18 cellular contexts compared by ENCODE assay signal in genomic region chr12:57010627-57011224, GRCh38.
DNase-seq lines count a peak whose midpoint lies in the region; ATAC-seq lines count a peak whose summit lies in the region.
"Had no signal": no experiment of that assay in that cellular context is flagged by ENCODE, and none has a peak within 500 bp of the region (broad histone marks: within the 10 kb centered on the region; RNA-seq: fewer than 3 reads in every experiment).

No MANE protein-coding gene starts in this region.

- no peaks in the 10 kb centered on the region for H3K9me3 Mint-ChIP-seq in activated naive CD4-positive, alpha-beta T cell treated with anti-CD3 and anti-CD28 coated beads, Interleukin-2, amount 50 U/mL, for 24 hours
- H3K9me3 Mint-ChIP-seq in stimulated activated memory B cell treated with anti-CD40 and anti-IgM and Interleukin-4, amounts not matched to agents 10 μg/mL and 1 μg/mL and 100 μg/mL, for 72 hours, result no peaks in the 10 kb centered on the region
- H3K9me3 Mint-ChIP-seq: CD8-positive, alpha-beta T cell had no signal

- DNase-seq in NCI-H1105 treated with DMSO at 0.1 percent for 48 hours (lab: John Stamatoyannopoulos, UW) (peak; percentile 42), NCI-H1105 (lab: John Stamatoyannopoulos, UW) (no peak), NCI-H69 (lab: John Stamatoyannopoulos, UW) (peak; percentile 92), kidney glomerular epithelial cell (lab: John Stamatoyannopoulos, UW) (no peak)
- no peak for DNase-seq in activated naive CD4-positive, alpha-beta T cell (lab: John Stamatoyannopoulos, UW)
- DNase-seq: CD8-positive, alpha-beta T cell; DMS79; MG63; NCI-H1092; NCI-H187 treated with DMSO at 0.1 percent for 48 hours; NCI-H2171 treated with DMSO at 0.1 percent for 48 hours; NCI-H510A; Right ventricle myocardium superior had no signal

- H3K4me1 Mint-ChIP-seq in activated naive CD4-positive, alpha-beta T cell treated with anti-CD3 and anti-CD28 coated beads, Interleukin-2, amount 50 U/mL, for 24 hours, result peaks cover 77% of the 10 kb centered on the region
- peaks cover 31% of the 10 kb centered on the region for H3K4me1 Mint-ChIP-seq in stimulated activated memory B cell treated with anti-CD40 and anti-IgM and Interleukin-4, amounts not matched to agents 10 μg/mL and 1 μg/mL and 100 μg/mL, for 72 hours

- no peak overlapping the region for H3K27ac Mint-ChIP-seq in activated naive CD4-positive, alpha-beta T cell treated with anti-CD3 and anti-CD28 coated beads, Interleukin-2, amount 50 U/mL, for 24 hours
- H3K27ac Mint-ChIP-seq in stimulated activated memory B cell treated with anti-CD40 and anti-IgM and Interleukin-4, amounts not matched to agents 10 μg/mL and 1 μg/mL and 100 μg/mL, for 72 hours, result peak overlapping the region; percentile 50
- H3K27ac Mint-ChIP-seq: B cell; CD8-positive, alpha-beta T cell had no signal

- peak overlapping the region; percentile 53 for H3K4me3 Mint-ChIP-seq in activated naive CD4-positive, alpha-beta T cell treated with anti-CD3 and anti-CD28 coated beads, Interleukin-2, amount 50 U/mL, for 24 hours
- H3K4me3 Mint-ChIP-seq in stimulated activated memory B cell treated with anti-CD40 and anti-IgM and Interleukin-4, amounts not matched to agents 10 μg/mL and 1 μg/mL and 100 μg/mL, for 72 hours, result no peak overlapping the region

- ATAC-seq in stimulated activated memory B cell treated with anti-CD40 and anti-IgM and Interleukin-4, amounts not matched to agents 10 μg/mL and 1 μg/mL and 100 μg/mL, for 72 hours, result no peak
- ATAC-seq in HG02973 (IDR thresholded peaks at IDR 0.05; ENCODE audit: unreplicated experiment), result no peak
- ATAC-seq: HCT116 had no signal

- H3K27me3 Mint-ChIP-seq in activated naive CD4-positive, alpha-beta T cell treated with anti-CD3 and anti-CD28 coated beads, Interleukin-2, amount 50 U/mL, for 24 hours, result no peaks in the 10 kb centered on the region
- no peaks in the 10 kb centered on the region for H3K27me3 Mint-ChIP-seq in stimulated activated memory B cell treated with anti-CD40 and anti-IgM and Interleukin-4, amounts not matched to agents 10 μg/mL and 1 μg/mL and 100 μg/mL, for 72 hours

- H3K36me3 Mint-ChIP-seq in activated naive CD4-positive, alpha-beta T cell treated with anti-CD3 and anti-CD28 coated beads, Interleukin-2, amount 50 U/mL, for 24 hours, result no peaks in the 10 kb centered on the region
- H3K36me3 Mint-ChIP-seq in stimulated activated memory B cell treated with anti-CD40 and anti-IgM and Interleukin-4, amounts not matched to agents 10 μg/mL and 1 μg/mL and 100 μg/mL, for 72 hours, result no peaks in the 10 kb centered on the region

Comparison
In these comparisons a context has a peak if more than half of its experiments do, and no peak if none do; other contexts are left out.
1. DNase-seq: peak in NCI-H1105 treated with DMSO at 0.1 percent for 48 hours (single experiment) and NCI-H69 (single experiment); none in NCI-H1105 (single experiment), activated naive CD4-positive, alpha-beta T cell (0 of 4) and kidney glomerular epithelial cell (single experiment).